Comparison of ENCODE assay signal across 9 cellular contexts in the genomic region with DNA sequence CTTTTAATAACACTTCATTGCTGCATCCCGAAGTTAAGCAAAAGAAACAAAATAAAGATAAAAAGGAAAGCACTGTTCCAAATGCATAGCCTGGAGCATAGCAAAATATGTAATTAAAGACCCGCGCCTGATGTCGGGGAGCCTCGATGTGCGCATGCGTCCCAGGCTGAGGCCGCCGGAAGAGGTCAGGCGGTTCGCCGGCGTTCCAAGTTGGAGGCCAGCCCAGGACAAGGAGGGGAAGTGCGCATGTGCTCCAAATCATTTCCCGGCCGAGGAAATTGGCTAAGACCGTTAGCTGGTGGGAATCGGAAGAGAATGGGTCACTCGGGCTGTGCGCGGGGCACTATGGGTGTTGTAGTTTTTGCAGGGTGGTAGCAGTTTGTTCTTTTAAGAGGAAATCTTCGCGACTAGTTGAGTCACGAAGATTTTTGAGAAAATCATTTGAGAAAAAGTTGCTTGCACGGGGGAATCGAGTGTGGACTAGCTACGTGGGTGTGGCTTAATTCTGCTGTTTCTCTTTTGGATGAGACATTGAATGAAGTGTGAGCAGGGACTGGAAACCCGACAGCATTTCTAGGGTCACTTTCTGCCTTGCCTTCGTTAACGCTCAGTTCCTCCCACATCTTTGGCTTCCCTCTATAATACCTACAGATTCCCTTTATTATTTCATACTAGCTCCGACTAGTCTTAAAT. TPM values are rescaled to one million over a fixed set of nuclear protein-coding genes. Genes with fewer than 3 reads are reported as not detected.
A peak's percentile ranks its signal among the peaks of the same experiment; 100 is the strongest.
DNase-seq lines count a peak whose midpoint lies in the region; TF ChIP-seq lines count a peak whose summit lies in the region.
"Had no signal": no experiment of that assay in that cellular context is flagged by ENCODE, and none has a peak within 500 bp of the region (broad histone marks: within the 10 kb centered on the region; RNA-seq: fewer than 3 reads in every experiment).

No MANE protein-coding gene starts in this region.

- H3K27ac ChIP-seq in neural progenitor cell: no peak overlapping the region
- H3K27ac ChIP-seq: 22Rv1 had no signal

- peak overlapping the region; percentile 77 for H3K27ac Mint-ChIP-seq in activated naive CD4-positive, alpha-beta T cell treated with anti-CD3 and anti-CD28 coated beads for 36 hours
- no peak overlapping the region for H3K27ac Mint-ChIP-seq in neural progenitor cell
- H3K27ac Mint-ChIP-seq in stimulated activated naive CD8-positive, alpha-beta T cell treated with anti-CD3 and anti-CD28 coated beads, Interleukin-15, Interleukin-2, amounts not matched to agents 100 ng/mL and 50 ng/mL, for 24 hours: peak overlapping the region; percentile 89

- no peak overlapping the region for H3K9ac ChIP-seq in neural progenitor cell

- DNase-seq in NCI-H1092 treated with DMSO at 0.1 percent for 48 hours (lab: John Stamatoyannopoulos, UW) (peak; percentile 5), NCI-H1092 (lab: John Stamatoyannopoulos, UW) (no peak), SK-N-DZ (ENCODE audit: low spot score) (peak; percentile 85), foreskin melanocyte (peak; percentile 94), neural progenitor cell (ENCODE audit: low spot score) (peak; percentile 88)
- peak; percentile 84 for DNase-seq in activated naive CD4-positive, alpha-beta T cell treated with anti-CD3 and anti-CD28 coated beads for 36 hours

- H3K79me2 ChIP-seq in neural progenitor cell (ENCODE audit: low read depth): no peaks in the 10 kb centered on the region

- peak overlapping the region; percentile 77 for H3K4me3 Mint-ChIP-seq in activated naive CD4-positive, alpha-beta T cell treated with anti-CD3 and anti-CD28 coated beads for 36 hours
- peak overlapping the region; percentile 50 for H3K4me3 Mint-ChIP-seq in neural progenitor cell
- H3K4me3 Mint-ChIP-seq in stimulated activated naive CD8-positive, alpha-beta T cell treated with anti-CD3 and anti-CD28 coated beads, Interleukin-15, Interleukin-2, amounts not matched to agents 100 ng/mL and 50 ng/mL, for 24 hours: peak overlapping the region; percentile 88

- H4K20me1 ChIP-seq in neural progenitor cell (ENCODE audit: low read depth): no peaks in the 10 kb centered on the region

- no peaks in the 10 kb centered on the region for H3K9me3 ChIP-seq in neural progenitor cell (ENCODE audit: low read depth)

- H3K27me3 Mint-ChIP-seq in activated naive CD4-positive, alpha-beta T cell treated with anti-CD3 and anti-CD28 coated beads for 36 hours (ENCODE audit: low read depth): no peaks in the 10 kb centered on the region
- H3K27me3 Mint-ChIP-seq in neural progenitor cell (ENCODE audit: insufficient read depth, low read depth): peaks cover 4% of the 10 kb centered on the region
- peaks cover 3% of the 10 kb centered on the region for H3K27me3 Mint-ChIP-seq in stimulated activated naive CD8-positive, alpha-beta T cell treated with anti-CD3 and anti-CD28 coated beads, Interleukin-15, Interleukin-2, amounts not matched to agents 100 ng/mL and 50 ng/mL, for 24 hours

- H3K27me3 ChIP-seq in neural progenitor cell: peaks cover 74% of the 10 kb centered on the region

- intact Hi-C loops in activated naive CD4-positive, alpha-beta T cell treated with anti-CD3 and anti-CD28 coated beads for 36 hours (cut with micrococcal nuclease): loop anchor here (5.0 to 10.0 kb wide), 2 partner anchors 783 to 925 kb away; a partner anchor contains a TSS

- no peaks in the 10 kb centered on the region for H3K9me3 Mint-ChIP-seq in activated naive CD4-positive, alpha-beta T cell treated with anti-CD3 and anti-CD28 coated beads for 36 hours
- H3K9me3 Mint-ChIP-seq in neural progenitor cell: peaks cover 3% of the 10 kb centered on the region
- no peaks in the 10 kb centered on the region for H3K9me3 Mint-ChIP-seq in stimulated activated naive CD8-positive, alpha-beta T cell treated with anti-CD3 and anti-CD28 coated beads, Interleukin-15, Interleukin-2, amounts not matched to agents 100 ng/mL and 50 ng/mL, for 24 hours

- H3K36me3 ChIP-seq in neural progenitor cell: no peaks in the 10 kb centered on the region

- peaks cover 19% of the 10 kb centered on the region for H3K4me1 Mint-ChIP-seq in activated naive CD4-positive, alpha-beta T cell treated with anti-CD3 and anti-CD28 coated beads for 36 hours (ENCODE audit: low read depth)
- no peaks in the 10 kb centered on the region for H3K4me1 Mint-ChIP-seq in neural progenitor cell
- peaks cover 33% of the 10 kb centered on the region for H3K4me1 Mint-ChIP-seq in stimulated activated naive CD8-positive, alpha-beta T cell treated with anti-CD3 and anti-CD28 coated beads, Interleukin-15, Interleukin-2, amounts not matched to agents 100 ng/mL and 50 ng/mL, for 24 hours (ENCODE audit: low read depth)

- TF ChIP-seq RAD21 in Ishikawa (IDR thresholded peaks at IDR 0.05; ENCODE audit: low read depth): no peak

- CTCF ChIA-PET in activated naive CD4-positive, alpha-beta T cell treated with anti-CD3 and anti-CD28 coated beads for 36 hours (lab: Charles Lee): no interaction called here

- H3F3A ChIP-seq in neural progenitor cell (ENCODE audit: low read depth): no peaks in the 10 kb centered on the region

- TF ChIP-seq CTCF in neural progenitor cell (IDR thresholded peaks at IDR 0.05): no peak

- no peak for TF ChIP-seq EP300 in Ishikawa (IDR thresholded peaks at IDR 0.05; ENCODE audit: borderline replicate concordance)

- H3K36me3 Mint-ChIP-seq in activated naive CD4-positive, alpha-beta T cell treated with anti-CD3 and anti-CD28 coated beads for 36 hours (ENCODE audit: low read depth): no peaks in the 10 kb centered on the region
- no peaks in the 10 kb centered on the region for H3K36me3 Mint-ChIP-seq in neural progenitor cell
- no peaks in the 10 kb centered on the region for H3K36me3 Mint-ChIP-seq in stimulated activated naive CD8-positive, alpha-beta T cell treated with anti-CD3 and anti-CD28 coated beads, Interleukin-15, Interleukin-2, amounts not matched to agents 100 ng/mL and 50 ng/mL, for 24 hours (ENCODE audit: low read depth)

- H3K4me3 ChIP-seq in neural progenitor cell: peak overlapping the region; percentile 35

- H3K4me2 ChIP-seq in neural progenitor cell: peak overlapping the region; percentile 16

- peak overlapping the region; percentile 96 for H2AFZ ChIP-seq in neural progenitor cell (replicated peaks)

- no peaks in the 10 kb centered on the region for H3K4me1 ChIP-seq in neural progenitor cell

TF ChIP-seq in Ishikawa, 13 proteins besides CTCF, POLR2A, EP300 and RAD21:
- TF ChIP-seq YY1 (IDR thresholded peaks at IDR 0.05; ENCODE audit: low read depth): no peak
- no peak for TF ChIP-seq EGR1 (IDR thresholded peaks at IDR 0.05)
- TF ChIP-seq, protein P1, sequence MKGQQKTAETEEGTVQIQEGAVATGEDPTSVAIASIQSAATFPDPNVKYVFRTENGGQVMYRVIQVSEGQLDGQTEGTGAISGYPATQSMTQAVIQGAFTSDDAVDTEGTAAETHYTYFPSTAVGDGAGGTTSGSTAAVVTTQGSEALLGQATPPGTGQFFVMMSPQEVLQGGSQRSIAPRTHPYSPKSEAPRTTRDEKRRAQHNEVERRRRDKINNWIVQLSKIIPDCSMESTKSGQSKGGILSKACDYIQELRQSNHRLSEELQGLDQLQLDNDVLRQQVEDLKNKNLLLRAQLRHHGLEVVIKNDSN (IDR thresholded peaks at IDR 0.05): peak; percentile 24; the same call in 1 of the 2 replicates
- TF ChIP-seq NFIC (IDR thresholded peaks at IDR 0.05): peak; percentile 40; the same call in 1 of the 2 replicates
- TF ChIP-seq TCF12 (IDR thresholded peaks at IDR 0.05; ENCODE audit: low read depth): peak; percentile 35; the same call in 1 of the 2 replicates
- TF ChIP-seq, protein P2, sequence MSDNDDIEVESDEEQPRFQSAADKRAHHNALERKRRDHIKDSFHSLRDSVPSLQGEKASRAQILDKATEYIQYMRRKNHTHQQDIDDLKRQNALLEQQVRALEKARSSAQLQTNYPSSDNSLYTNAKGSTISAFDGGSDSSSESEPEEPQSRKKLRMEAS (IDR thresholded peaks at IDR 0.05): 0 out of 2 replicates have a peak, but pooled peaks have one; percentile 24

RNA-seq across cellular contexts. Expression of a gene that starts 31.0 kb away (rescaled TPM):
- polyA plus RNA-seq in SK-N-DZ (2014; cell fraction: cytosol; rRNA removed): not detected in 2 replicates
- polyA plus RNA-seq in SK-N-DZ (2014; cell fraction: nucleus; rRNA removed): not detected in 2 replicates
- total RNA-seq in activated naive CD4-positive, alpha-beta T cell treated with anti-CD3 and anti-CD28 coated beads for 36 hours: not detected
- total RNA-seq in neural progenitor cell (ENCODE audit: low replicate concordance): 0.77 TPM in 1 of 2 replicates, not detected in the other
